In the genomic region with DNA sequence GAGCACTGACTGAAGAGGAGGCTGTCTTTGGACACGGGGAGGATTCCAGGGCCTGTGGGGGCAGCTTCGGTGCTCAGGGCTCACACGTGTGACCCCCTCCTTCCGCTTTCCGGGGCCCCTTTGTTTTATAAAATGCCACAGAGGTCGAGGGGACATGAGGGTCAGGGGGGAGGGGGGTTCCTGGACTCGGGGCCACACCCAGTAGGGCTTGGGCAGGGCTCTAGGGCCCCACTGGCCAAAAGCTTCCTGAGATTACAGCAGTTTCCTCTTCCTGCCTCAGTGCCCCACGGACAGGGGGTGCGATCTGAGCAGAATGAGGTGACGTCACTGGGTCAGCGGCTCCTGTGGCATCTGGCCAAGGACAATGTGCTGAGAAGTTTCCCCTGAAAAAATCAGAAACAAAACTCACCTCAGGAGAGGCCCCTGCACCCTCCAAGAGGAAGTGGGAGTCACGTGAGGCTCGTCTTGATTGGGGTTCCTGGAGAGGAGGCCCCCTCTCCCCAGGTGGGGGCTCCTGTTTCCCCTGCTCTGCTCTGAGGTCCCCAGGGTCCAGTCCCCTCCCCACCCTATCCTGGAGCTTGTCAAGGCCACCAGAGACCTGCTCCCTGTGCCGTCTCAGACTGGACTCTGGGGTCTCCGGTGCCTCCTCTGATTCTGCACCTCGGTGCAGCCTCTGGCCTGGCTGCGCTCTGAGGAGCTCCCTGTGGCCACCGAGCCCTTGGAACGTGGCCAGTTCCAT, we compare ENCODE assay signal across 1 cellular context.
A peak's percentile ranks its signal among the peaks of the same experiment; 100 is the strongest.
TF ChIP-seq lines count a peak whose summit lies in the region.

No MANE protein-coding gene starts in this region.

TF ChIP-seq in K562, 482 proteins besides CTCF, POLR2A, EP300 and RAD21 (continued from another document and continues in another):
- TF ChIP-seq MYBL2 (IDR thresholded peaks at IDR 0.05; ENCODE audit: low read depth) = no peak
- no peak for TF ChIP-seq MYBL2 (CRISPR knock-in tag; IDR thresholded peaks at IDR 0.05; ENCODE audit: borderline replicate concordance)
- no peak for TF ChIP-seq XRCC3 (IDR thresholded peaks at IDR 0.05)
- no peak for TF ChIP-seq ZNF436 (CRISPR knock-in tag; IDR thresholded peaks at IDR 0.05)
- TF ChIP-seq, protein P1, sequence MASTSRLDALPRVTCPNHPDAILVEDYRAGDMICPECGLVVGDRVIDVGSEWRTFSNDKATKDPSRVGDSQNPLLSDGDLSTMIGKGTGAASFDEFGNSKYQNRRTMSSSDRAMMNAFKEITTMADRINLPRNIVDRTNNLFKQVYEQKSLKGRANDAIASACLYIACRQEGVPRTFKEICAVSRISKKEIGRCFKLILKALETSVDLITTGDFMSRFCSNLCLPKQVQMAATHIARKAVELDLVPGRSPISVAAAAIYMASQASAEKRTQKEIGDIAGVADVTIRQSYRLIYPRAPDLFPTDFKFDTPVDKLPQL (IDR thresholded peaks at IDR 0.05; ENCODE audit: extremely low read depth, insufficient read length) = no peak
- TF ChIP-seq, protein P2, sequence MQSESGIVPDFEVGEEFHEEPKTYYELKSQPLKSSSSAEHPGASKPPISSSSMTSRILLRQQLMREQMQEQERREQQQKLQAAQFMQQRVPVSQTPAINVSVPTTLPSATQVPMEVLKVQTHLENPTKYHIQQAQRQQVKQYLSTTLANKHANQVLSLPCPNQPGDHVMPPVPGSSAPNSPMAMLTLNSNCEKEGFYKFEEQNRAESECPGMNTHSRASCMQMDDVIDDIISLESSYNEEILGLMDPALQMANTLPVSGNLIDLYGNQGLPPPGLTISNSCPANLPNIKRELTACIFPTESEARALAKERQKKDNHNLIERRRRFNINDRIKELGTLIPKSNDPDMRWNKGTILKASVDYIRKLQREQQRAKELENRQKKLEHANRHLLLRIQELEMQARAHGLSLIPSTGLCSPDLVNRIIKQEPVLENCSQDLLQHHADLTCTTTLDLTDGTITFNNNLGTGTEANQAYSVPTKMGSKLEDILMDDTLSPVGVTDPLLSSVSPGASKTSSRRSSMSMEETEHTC (IDR thresholded peaks at IDR 0.05) = peak; percentile 67; the same call in 1 of the 2 replicates
- TF ChIP-seq NFE2 (IDR thresholded peaks at IDR 0.05; ENCODE audit: low read depth) = no peak
- no peak for TF ChIP-seq IFI16 (CRISPR knock-in tag; IDR thresholded peaks at IDR 0.05)
- TF ChIP-seq ZNF589 (CRISPR knock-in tag; IDR thresholded peaks at IDR 0.05; ENCODE audit: low read depth) = peak; percentile 67
- TF ChIP-seq, protein P3, sequence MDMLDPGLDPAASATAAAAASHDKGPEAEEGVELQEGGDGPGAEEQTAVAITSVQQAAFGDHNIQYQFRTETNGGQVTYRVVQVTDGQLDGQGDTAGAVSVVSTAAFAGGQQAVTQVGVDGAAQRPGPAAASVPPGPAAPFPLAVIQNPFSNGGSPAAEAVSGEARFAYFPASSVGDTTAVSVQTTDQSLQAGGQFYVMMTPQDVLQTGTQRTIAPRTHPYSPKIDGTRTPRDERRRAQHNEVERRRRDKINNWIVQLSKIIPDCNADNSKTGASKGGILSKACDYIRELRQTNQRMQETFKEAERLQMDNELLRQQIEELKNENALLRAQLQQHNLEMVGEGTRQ (CRISPR knock-in tag; IDR thresholded peaks at IDR 0.05) = peak; percentile 92
- no peak for TF ChIP-seq RBM15 (IDR thresholded peaks at IDR 0.05; ENCODE audit: insufficient read depth, low read length)
- no peak for TF ChIP-seq SIN3A (IDR thresholded peaks at IDR 0.05; ENCODE audit: borderline replicate concordance in 2 of 2, control insufficient read depth in 1 of 2, low read depth in 2 of 2, low read length in 2 of 2)
- TF ChIP-seq, protein P4, sequence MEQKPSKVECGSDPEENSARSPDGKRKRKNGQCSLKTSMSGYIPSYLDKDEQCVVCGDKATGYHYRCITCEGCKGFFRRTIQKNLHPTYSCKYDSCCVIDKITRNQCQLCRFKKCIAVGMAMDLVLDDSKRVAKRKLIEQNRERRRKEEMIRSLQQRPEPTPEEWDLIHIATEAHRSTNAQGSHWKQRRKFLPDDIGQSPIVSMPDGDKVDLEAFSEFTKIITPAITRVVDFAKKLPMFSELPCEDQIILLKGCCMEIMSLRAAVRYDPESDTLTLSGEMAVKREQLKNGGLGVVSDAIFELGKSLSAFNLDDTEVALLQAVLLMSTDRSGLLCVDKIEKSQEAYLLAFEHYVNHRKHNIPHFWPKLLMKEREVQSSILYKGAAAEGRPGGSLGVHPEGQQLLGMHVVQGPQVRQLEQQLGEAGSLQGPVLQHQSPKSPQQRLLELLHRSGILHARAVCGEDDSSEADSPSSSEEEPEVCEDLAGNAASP (IDR thresholded peaks at IDR 0.05) = no peak
- no peak for TF ChIP-seq HCFC1 (IDR thresholded peaks at IDR 0.05; ENCODE audit: low read depth, low read length)
- TF ChIP-seq ZKSCAN1 (IDR thresholded peaks at IDR 0.05; ENCODE audit: low read depth, low read length) = 0 out of 2 replicates have a peak, but pooled peaks have one; percentile 48
- TF ChIP-seq LEF1 (IDR thresholded peaks at IDR 0.05) = peak; percentile 41; the same call in 1 of the 2 replicates
- TF ChIP-seq CHD2 (IDR thresholded peaks at IDR 0.05; ENCODE audit: low read depth, low read length) = no peak
- TF ChIP-seq MCM3 (IDR thresholded peaks at IDR 0.05) = no peak
- TF ChIP-seq ETV1 (tag; conservative IDR thresholded peaks at IDR 0.05; ENCODE audit: low read depth) = peak; percentile 70; the same call in 1 of the 2 replicates
- no peak for TF ChIP-seq SIN3B (IDR thresholded peaks at IDR 0.05; ENCODE audit: low read depth)
- TF ChIP-seq NCOA4 (IDR thresholded peaks at IDR 0.05; ENCODE audit: partially characterized antibody) = no peak
- TF ChIP-seq ZNF23 (CRISPR knock-in tag; IDR thresholded peaks at IDR 0.05) = no peak
- peak; percentile 72; the same call in 1 of the 2 replicates for TF ChIP-seq HDAC2 (IDR thresholded peaks at IDR 0.05)
- TF ChIP-seq, protein P5, sequence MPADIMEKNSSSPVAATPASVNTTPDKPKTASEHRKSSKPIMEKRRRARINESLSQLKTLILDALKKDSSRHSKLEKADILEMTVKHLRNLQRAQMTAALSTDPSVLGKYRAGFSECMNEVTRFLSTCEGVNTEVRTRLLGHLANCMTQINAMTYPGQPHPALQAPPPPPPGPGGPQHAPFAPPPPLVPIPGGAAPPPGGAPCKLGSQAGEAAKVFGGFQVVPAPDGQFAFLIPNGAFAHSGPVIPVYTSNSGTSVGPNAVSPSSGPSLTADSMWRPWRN (IDR thresholded peaks at IDR 0.05; ENCODE audit: low read depth) = no peak; the same call in 1 of the 2 replicates
- TF ChIP-seq, protein P6, sequence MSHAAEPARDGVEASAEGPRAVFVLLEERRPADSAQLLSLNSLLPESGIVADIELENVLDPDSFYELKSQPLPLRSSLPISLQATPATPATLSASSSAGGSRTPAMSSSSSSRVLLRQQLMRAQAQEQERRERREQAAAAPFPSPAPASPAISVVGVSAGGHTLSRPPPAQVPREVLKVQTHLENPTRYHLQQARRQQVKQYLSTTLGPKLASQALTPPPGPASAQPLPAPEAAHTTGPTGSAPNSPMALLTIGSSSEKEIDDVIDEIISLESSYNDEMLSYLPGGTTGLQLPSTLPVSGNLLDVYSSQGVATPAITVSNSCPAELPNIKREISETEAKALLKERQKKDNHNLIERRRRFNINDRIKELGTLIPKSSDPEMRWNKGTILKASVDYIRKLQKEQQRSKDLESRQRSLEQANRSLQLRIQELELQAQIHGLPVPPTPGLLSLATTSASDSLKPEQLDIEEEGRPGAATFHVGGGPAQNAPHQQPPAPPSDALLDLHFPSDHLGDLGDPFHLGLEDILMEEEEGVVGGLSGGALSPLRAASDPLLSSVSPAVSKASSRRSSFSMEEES (CRISPR knock-in tag; IDR thresholded peaks at IDR 0.05) = peak; percentile 94
- TF ChIP-seq SLC30A9 (CRISPR knock-in tag; IDR thresholded peaks at IDR 0.05) = no peak
- no peak for TF ChIP-seq FIP1L1 (IDR thresholded peaks at IDR 0.05; ENCODE audit: low read depth, low read length, poor library complexity, severe bottlenecking)
- TF ChIP-seq TCF3 (CRISPR knock-in tag; IDR thresholded peaks at IDR 0.05) = no peak
- TF ChIP-seq, protein P7, sequence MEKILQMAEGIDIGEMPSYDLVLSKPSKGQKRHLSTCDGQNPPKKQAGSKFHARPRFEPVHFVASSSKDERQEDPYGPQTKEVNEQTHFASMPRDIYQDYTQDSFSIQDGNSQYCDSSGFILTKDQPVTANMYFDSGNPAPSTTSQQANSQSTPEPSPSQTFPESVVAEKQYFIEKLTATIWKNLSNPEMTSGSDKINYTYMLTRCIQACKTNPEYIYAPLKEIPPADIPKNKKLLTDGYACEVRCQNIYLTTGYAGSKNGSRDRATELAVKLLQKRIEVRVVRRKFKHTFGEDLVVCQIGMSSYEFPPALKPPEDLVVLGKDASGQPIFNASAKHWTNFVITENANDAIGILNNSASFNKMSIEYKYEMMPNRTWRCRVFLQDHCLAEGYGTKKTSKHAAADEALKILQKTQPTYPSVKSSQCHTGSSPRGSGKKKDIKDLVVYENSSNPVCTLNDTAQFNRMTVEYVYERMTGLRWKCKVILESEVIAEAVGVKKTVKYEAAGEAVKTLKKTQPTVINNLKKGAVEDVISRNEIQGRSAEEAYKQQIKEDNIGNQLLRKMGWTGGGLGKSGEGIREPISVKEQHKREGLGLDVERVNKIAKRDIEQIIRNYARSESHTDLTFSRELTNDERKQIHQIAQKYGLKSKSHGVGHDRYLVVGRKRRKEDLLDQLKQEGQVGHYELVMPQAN (IDR thresholded peaks at IDR 0.05; ENCODE audit: borderline replicate concordance) = no peak
- TF ChIP-seq SREBF1 (IDR thresholded peaks at IDR 0.05; ENCODE audit: borderline replicate concordance, low read depth, low read length) = no peak
- TF ChIP-seq, protein P8, sequence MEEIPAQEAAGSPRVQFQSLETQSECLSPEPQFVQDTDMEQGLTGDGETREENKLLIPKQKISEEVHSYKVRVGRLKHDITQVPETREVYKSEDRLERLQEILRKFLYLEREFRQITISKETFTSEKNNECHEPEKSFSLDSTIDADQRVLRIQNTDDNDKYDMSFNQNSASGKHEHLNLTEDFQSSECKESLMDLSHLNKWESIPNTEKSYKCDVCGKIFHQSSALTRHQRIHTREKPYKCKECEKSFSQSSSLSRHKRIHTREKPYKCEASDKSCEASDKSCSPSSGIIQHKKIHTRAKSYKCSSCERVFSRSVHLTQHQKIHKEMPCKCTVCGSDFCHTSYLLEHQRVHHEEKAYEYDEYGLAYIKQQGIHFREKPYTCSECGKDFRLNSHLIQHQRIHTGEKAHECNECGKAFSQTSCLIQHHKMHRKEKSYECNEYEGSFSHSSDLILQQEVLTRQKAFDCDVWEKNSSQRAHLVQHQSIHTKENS (CRISPR knock-in tag; IDR thresholded peaks at IDR 0.05) = no peak
- TF ChIP-seq ZNF282 (CRISPR knock-in tag; IDR thresholded peaks at IDR 0.05) = no peak
- TF ChIP-seq, protein P9, sequence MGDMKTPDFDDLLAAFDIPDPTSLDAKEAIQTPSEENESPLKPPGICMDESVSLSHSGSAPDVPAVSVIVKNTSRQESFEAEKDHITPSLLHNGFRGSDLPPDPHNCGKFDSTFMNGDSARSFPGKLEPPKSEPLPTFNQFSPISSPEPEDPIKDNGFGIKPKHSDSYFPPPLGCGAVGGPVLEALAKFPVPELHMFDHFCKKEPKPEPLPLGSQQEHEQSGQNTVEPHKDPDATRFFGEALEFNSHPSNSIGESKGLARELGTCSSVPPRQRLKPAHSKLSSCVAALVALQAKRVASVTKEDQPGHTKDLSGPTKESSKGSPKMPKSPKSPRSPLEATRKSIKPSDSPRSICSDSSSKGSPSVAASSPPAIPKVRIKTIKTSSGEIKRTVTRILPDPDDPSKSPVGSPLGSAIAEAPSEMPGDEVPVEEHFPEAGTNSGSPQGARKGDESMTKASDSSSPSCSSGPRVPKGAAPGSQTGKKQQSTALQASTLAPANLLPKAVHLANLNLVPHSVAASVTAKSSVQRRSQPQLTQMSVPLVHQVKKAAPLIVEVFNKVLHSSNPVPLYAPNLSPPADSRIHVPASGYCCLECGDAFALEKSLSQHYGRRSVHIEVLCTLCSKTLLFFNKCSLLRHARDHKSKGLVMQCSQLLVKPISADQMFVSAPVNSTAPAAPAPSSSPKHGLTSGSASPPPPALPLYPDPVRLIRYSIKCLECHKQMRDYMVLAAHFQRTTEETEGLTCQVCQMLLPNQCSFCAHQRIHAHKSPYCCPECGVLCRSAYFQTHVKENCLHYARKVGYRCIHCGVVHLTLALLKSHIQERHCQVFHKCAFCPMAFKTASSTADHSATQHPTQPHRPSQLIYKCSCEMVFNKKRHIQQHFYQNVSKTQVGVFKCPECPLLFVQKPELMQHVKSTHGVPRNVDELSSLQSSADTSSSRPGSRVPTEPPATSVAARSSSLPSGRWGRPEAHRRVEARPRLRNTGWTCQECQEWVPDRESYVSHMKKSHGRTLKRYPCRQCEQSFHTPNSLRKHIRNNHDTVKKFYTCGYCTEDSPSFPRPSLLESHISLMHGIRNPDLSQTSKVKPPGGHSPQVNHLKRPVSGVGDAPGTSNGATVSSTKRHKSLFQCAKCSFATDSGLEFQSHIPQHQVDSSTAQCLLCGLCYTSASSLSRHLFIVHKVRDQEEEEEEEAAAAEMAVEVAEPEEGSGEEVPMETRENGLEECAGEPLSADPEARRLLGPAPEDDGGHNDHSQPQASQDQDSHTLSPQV (IDR thresholded peaks at IDR 0.05) = peak; percentile 89
- TF ChIP-seq, protein P10, sequence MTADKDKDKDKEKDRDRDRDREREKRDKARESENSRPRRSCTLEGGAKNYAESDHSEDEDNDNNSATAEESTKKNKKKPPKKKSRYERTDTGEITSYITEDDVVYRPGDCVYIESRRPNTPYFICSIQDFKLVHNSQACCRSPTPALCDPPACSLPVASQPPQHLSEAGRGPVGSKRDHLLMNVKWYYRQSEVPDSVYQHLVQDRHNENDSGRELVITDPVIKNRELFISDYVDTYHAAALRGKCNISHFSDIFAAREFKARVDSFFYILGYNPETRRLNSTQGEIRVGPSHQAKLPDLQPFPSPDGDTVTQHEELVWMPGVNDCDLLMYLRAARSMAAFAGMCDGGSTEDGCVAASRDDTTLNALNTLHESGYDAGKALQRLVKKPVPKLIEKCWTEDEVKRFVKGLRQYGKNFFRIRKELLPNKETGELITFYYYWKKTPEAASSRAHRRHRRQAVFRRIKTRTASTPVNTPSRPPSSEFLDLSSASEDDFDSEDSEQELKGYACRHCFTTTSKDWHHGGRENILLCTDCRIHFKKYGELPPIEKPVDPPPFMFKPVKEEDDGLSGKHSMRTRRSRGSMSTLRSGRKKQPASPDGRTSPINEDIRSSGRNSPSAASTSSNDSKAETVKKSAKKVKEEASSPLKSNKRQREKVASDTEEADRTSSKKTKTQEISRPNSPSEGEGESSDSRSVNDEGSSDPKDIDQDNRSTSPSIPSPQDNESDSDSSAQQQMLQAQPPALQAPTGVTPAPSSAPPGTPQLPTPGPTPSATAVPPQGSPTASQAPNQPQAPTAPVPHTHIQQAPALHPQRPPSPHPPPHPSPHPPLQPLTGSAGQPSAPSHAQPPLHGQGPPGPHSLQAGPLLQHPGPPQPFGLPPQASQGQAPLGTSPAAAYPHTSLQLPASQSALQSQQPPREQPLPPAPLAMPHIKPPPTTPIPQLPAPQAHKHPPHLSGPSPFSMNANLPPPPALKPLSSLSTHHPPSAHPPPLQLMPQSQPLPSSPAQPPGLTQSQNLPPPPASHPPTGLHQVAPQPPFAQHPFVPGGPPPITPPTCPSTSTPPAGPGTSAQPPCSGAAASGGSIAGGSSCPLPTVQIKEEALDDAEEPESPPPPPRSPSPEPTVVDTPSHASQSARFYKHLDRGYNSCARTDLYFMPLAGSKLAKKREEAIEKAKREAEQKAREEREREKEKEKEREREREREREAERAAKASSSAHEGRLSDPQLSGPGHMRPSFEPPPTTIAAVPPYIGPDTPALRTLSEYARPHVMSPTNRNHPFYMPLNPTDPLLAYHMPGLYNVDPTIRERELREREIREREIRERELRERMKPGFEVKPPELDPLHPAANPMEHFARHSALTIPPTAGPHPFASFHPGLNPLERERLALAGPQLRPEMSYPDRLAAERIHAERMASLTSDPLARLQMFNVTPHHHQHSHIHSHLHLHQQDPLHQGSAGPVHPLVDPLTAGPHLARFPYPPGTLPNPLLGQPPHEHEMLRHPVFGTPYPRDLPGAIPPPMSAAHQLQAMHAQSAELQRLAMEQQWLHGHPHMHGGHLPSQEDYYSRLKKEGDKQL (CRISPR knock-in tag; IDR thresholded peaks at IDR 0.05; ENCODE audit: borderline replicate concordance) = no peak
- TF ChIP-seq ZNF507 (tag; conservative IDR thresholded peaks at IDR 0.05) = no peak
- no peak for TF ChIP-seq NFYB (IDR thresholded peaks at IDR 0.05; ENCODE audit: extremely low read depth, insufficient read length)
- no peak for TF ChIP-seq CAMTA2 (CRISPR knock-in tag; conservative IDR thresholded peaks at IDR 0.05)
